Comparison of ENCODE assay signal across 5 cellular contexts in genomic region chr19:6829829-6830228, GRCh38. TPM values are rescaled to one million over a fixed set of nuclear protein-coding genes. Genes with fewer than 3 reads are reported as not detected.
"Had no signal": no experiment of that assay in that cellular context is flagged by ENCODE, and none has a peak within 500 bp of the region (broad histone marks: within the 10 kb centered on the region; RNA-seq: fewer than 3 reads in every experiment).

No MANE protein-coding gene starts in this region.

RNA-seq across cellular contexts. Expression of gene VAV1, which starts 57.3 kb away (rescaled TPM):
- total RNA-seq: SK-MEL-5 had no signal

RNA-seq across cellular contexts. Expression of gene ADGRE1, which starts 57.5 kb away (rescaled TPM):
- total RNA-seq: ascending aorta, bronchial epithelial cell, NCI-H460, PC-9 had no signal
